In the genomic region with DNA sequence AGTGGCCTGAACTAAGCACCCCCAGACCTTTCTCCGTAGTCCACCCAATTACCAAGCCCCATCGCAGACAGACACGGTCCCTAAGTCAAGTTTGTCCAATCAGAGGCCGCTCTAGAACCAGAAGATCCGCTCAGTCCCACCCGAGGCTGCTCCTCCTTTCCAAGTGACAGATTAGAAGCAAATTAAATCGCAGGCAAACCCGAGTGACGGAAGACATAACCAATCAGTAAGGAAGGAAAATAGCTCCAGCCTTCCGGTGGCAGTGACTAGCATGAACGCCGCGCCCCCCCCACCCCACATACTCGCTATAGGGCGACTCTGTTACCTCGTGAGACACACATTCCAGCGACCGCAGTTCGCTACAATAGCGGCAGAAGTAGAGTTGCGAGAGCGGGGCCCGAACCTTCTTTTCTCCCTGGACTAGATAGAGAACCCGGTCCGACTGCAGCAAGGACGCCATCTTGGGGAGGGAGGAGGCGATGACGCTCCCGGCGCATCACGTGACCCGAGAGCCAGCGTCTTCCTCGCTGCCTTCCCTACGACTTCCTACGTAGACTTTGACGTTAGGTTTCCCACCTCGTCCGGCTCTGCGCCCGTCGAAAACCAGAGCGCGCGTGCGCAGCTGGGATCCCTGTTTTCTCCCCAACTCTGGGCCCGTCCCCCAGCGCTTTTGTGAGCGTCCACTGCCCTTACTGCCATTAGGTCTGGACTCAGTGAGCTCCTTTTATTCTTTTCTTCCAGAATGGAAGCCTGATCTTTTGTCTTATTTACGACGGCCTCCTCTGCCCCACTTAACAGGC, we compare ENCODE assay signal across 8 cellular contexts. TPM values are rescaled to one million over a fixed set of nuclear protein-coding genes. Genes with fewer than 3 reads are reported as not detected.
A peak's percentile ranks its signal among the peaks of the same experiment; 100 is the strongest.
DNase-seq lines count a peak whose midpoint lies in the region; ATAC-seq lines count a peak whose summit lies in the region.

A gene (minus strand): TSS at position 484 of the 800 bp plus-strand sequence. CDS start 24 bp downstream, at position 460.

- peak within 1 kb of the TSS; percentile 56 for H3K9ac ChIP-seq in endocrine pancreas (ENCODE audit: control insufficient read depth, insufficient read depth, low read length)

- H3K4me1 ChIP-seq in endocrine pancreas (ENCODE audit: control insufficient read depth, insufficient read depth, low read length), result peaks cover 22% of the 10 kb centered on the region

- H3K27ac Mint-ChIP-seq in memory B cell, result no peak within 1 kb of the TSS

- H3K27me3 ChIP-seq in endocrine pancreas (ENCODE audit: control insufficient read depth, insufficient read depth, low read length), result no peaks in the 10 kb centered on the region

- H3K36me3 ChIP-seq in endocrine pancreas (ENCODE audit: control insufficient read depth, insufficient read depth, low read length), result no peaks in the 10 kb centered on the region

- DNase-seq in Caki2 (ENCODE audit: low read depth), result peak; percentile 99
- peak in 75 of 76 experiments; percentile 67 to 97 (median 90) for DNase-seq in HUDEP-2 (lab: John Stamatoyannopoulos, UW; ENCODE audit: unreplicated experiment in 76 of 76)
- DNase-seq in NOMO-1 treated with dmso at 0.1 percent for 144 hours (lab: John Stamatoyannopoulos, UW; ENCODE audit: unreplicated experiment), result peak; percentile 97
- DNase-seq in activated CD8-positive, alpha-beta memory T cell treated with anti-CD3 and anti-CD28 coated beads for 48 hours (ENCODE audit: low read depth in 2 of 3, low spot score in 2 of 3), result peak; percentile 82 to 91 (median 85)
- peak; percentile 85 to 89 for DNase-seq in memory B cell (ENCODE audit: low spot score in 2 of 2)
- DNase-seq in stimulated activated CD8-positive, alpha-beta memory T cell treated with anti-CD3 and anti-CD28 coated beads, Interleukin-12 subunit alpha, Interleukin-12 subunit beta, amount 100 ng/mL, for 24 hours (ENCODE audit: extremely low read depth), result peak; percentile 87

- peaks cover 11% of the 10 kb centered on the region for H3K4me1 Mint-ChIP-seq in memory B cell

- H3K9me3 ChIP-seq in endocrine pancreas (ENCODE audit: control insufficient read depth, low read length), result no peaks in the 10 kb centered on the region

- peaks cover 2% of the 10 kb centered on the region for H3K9me3 Mint-ChIP-seq in memory B cell

- in situ Hi-C loops in Caki2 (cut with HindIII; ENCODE audit: low pct_unique_long_range_greater_than_20kb, low sequenced_read_pairs), result no loop called here

- peak within 1 kb of the TSS; percentile 43 for H3K4me3 Mint-ChIP-seq in memory B cell

- peaks cover 16% of the 10 kb centered on the region for H3K36me3 Mint-ChIP-seq in memory B cell

- peak; percentile 96 for ATAC-seq in GM21390 (IDR thresholded peaks at IDR 0.05; ENCODE audit: unreplicated experiment)
- peak; percentile 88 for ATAC-seq in memory B cell (ENCODE audit: low read depth)

- H3K27me3 Mint-ChIP-seq in memory B cell, result peaks cover 4% of the 10 kb centered on the region

- peak within 1 kb of the TSS; percentile 95 for H3K4me3 ChIP-seq in endocrine pancreas (ENCODE audit: control insufficient read depth, insufficient read depth, low read length)

RNA-seq across cellular contexts. Expression of the gene that starts here (rescaled TPM):
- total RNA-seq in Caki2 (2014; rRNA removed; shearing (Covaris generic); ENCODE audit: low replicate concordance), result 18.2 and 20.7 TPM in 2 replicates

Comparison
In these comparisons a context has a peak if more than half of its experiments do, and no peak if none do; other contexts are left out.
1. Peak in every context shown above with its lines: DNase-seq, ATAC-seq and H3K4me3 ChIP-seq.